ENCODE assay signal across 26 cellular contexts in the genomic region with DNA sequence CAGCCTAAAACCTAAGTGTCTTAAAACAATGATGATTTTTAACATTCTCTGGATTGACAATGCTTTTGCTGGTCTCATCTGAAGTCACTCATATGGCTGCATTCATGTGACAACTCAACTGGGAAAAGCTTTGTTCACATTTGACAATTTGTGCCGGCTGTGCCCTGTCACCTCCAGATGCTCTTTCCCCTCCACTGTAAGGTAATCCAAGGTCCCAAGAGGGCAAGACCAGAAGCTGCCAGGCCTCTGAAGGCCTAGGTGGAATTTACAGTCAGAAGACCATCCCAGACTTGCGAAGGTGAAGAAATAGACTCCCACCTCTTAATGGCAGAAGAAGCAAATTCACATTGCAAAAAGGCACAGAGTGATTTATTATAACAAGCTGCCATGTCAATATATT. TPM values are rescaled to one million over a fixed set of nuclear protein-coding genes. Genes with fewer than 3 reads are reported as not detected.
"Had no signal": no experiment of that assay in that cellular context is flagged by ENCODE, and none has a peak within 500 bp of the region (broad histone marks: within the 10 kb centered on the region; RNA-seq: fewer than 3 reads in every experiment).

No MANE protein-coding gene starts in this region.

- DNase-seq: activated B cell treated with CpG ODN at 0.5 μM for 24 hours; activated CD4-positive, alpha-beta memory T cell treated with anti-CD3 and anti-CD28 coated beads, Interleukin-2, amount 10 ng/mL, durations not matched to agents 7 days and 5 days; activated CD4-positive, alpha-beta T cell treated with anti-CD3 and anti-CD28 coated beads for 1 hour; activated CD4-positive, alpha-beta T cell treated with anti-CD3 and anti-CD28 coated beads, Interleukin-2, amount 50 U/mL, for 1 hour; activated gamma-delta T cell; activated naive CD4-positive, alpha-beta T cell treated with anti-CD3 and anti-CD28 coated beads for 36 hours; activated T-cell treated with anti-CD3 and anti-CD28 coated beads for 4 hours; activated T-cell treated with anti-CD3 and anti-CD28 coated beads, Interleukin-2, amount 50 U/mL, for 48 hours; amygdala; NCI-H1105; NCI-H1436; NCI-H1694 treated with DMSO at 0.1 percent for 48 hours; NCI-H2029 treated with DMSO at 0.1 percent for 48 hours; NCI-H446 treated with DMSO at 0.1 percent for 48 hours; NCI-H526 treated with DMSO at 0.1 percent for 48 hours; PC-9; SHP77 treated with DMSO at 0.1 percent for 48 hours; T-helper 17 cell; T-helper 9 cell had no signal

- H3K4me3 ChIP-seq: PC-9 had no signal

- H3K36me3 Mint-ChIP-seq: activated naive CD8-positive, alpha-beta T cell; brain had no signal

- H3K27me3 Mint-ChIP-seq: activated B cell treated with CpG ODN at 0.5 μM for 24 hours; activated naive CD8-positive, alpha-beta T cell; brain had no signal

- H3K4me2 ChIP-seq: PC-9 had no signal

- H2AFZ ChIP-seq: PC-9 had no signal

- ATAC-seq: activated T-helper 17 cell treated with anti-CD3 and anti-CD28 coated beads, Interleukin-2, amount 50 U/mL, for 72 hours; T-helper 17 cell had no signal

- H3K4me3 Mint-ChIP-seq: activated B cell treated with CpG ODN at 0.5 μM for 24 hours; activated CD4-positive, alpha-beta memory T cell treated with anti-CD3 and anti-CD28 coated beads, Interleukin-2, amount 10 ng/mL, durations not matched to agents 7 days and 5 days; activated naive CD4-positive, alpha-beta T cell treated with anti-CD3 and anti-CD28 coated beads for 36 hours; activated naive CD8-positive, alpha-beta T cell; activated T-helper 17 cell treated with anti-CD3 and anti-CD28 coated beads, Interleukin-2, amount 50 U/mL, for 72 hours; brain; central memory CD8-positive, alpha-beta T cell; T-helper 17 cell had no signal

- H3K4me1 Mint-ChIP-seq: activated B cell treated with CpG ODN at 0.5 μM for 24 hours; activated CD4-positive, alpha-beta memory T cell treated with anti-CD3 and anti-CD28 coated beads, Interleukin-2, amount 10 ng/mL, durations not matched to agents 7 days and 5 days; activated T-helper 17 cell treated with anti-CD3 and anti-CD28 coated beads, Interleukin-2, amount 50 U/mL, for 72 hours; central memory CD8-positive, alpha-beta T cell; T-helper 17 cell had no signal

- H3K27ac ChIP-seq: PC-9 had no signal

- H3K27ac Mint-ChIP-seq: activated B cell treated with CpG ODN at 0.5 μM for 24 hours; activated CD4-positive, alpha-beta memory T cell treated with anti-CD3 and anti-CD28 coated beads, Interleukin-2, amount 10 ng/mL, durations not matched to agents 7 days and 5 days; activated naive CD4-positive, alpha-beta T cell treated with anti-CD3 and anti-CD28 coated beads for 36 hours; activated naive CD8-positive, alpha-beta T cell; activated T-helper 17 cell treated with anti-CD3 and anti-CD28 coated beads, Interleukin-2, amount 50 U/mL, for 72 hours; brain; T-helper 17 cell had no signal

- H3K9me3 Mint-ChIP-seq: activated B cell treated with CpG ODN at 0.5 μM for 24 hours; activated CD4-positive, alpha-beta memory T cell treated with anti-CD3 and anti-CD28 coated beads, Interleukin-2, amount 10 ng/mL, durations not matched to agents 7 days and 5 days; activated naive CD4-positive, alpha-beta T cell treated with anti-CD3 and anti-CD28 coated beads for 36 hours; activated T-helper 17 cell treated with anti-CD3 and anti-CD28 coated beads, Interleukin-2, amount 50 U/mL, for 72 hours; brain; central memory CD8-positive, alpha-beta T cell had no signal

RNA-seq across cellular contexts. Expression of a gene that starts 54.3 kb away (rescaled TPM):
- total RNA-seq: activated B cell treated with CpG ODN at 0.5 μM for 24 hours; activated CD4-positive, alpha-beta memory T cell treated with anti-CD3 and anti-CD28 coated beads, Interleukin-2, amount 10 ng/mL, durations not matched to agents 7 days and 5 days; activated CD8-positive, alpha-beta memory T cell treated with anti-CD3 and anti-CD28 coated beads for 36 hours; activated naive CD4-positive, alpha-beta T cell treated with anti-CD3 and anti-CD28 coated beads for 36 hours; activated T-helper 17 cell treated with anti-CD3 and anti-CD28 coated beads, Interleukin-2, amount 50 U/mL, for 72 hours; astrocyte; MCF 10A; PC-9; T-helper 17 cell had no signal
